13 cellular contexts compared by ENCODE assay signal in the genomic region with DNA sequence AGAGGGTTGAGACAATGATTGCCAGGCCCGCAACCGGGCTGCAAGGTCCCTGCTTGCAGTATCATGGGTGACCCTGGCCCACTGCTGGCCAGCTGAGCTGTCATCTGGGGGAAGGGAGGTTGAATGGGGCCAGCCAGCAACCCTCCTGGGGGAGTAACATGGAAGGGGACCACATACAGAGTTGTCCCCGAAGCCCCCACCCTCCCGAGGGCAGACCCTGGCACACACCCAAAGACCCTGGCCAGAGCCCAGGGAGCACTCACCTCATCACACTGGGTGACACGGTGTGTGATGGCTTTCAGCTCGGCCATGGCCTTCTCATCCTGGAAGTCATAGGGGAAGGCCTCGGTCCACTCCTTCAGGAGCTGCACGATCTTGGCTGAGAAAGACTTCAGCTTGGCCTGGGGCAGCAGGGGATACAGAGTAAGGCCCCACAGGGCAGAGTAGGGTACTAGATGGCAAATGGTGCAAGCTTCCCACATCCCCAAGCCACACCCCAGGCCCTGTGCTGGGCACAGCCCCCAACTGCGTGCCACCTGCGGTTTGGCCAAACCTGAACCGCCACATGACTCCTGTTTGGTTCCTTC.
DNase-seq lines count a peak whose midpoint lies in the region; ATAC-seq lines count a peak whose summit lies in the region.
"Had no signal": no experiment of that assay in that cellular context is flagged by ENCODE, and none has a peak within 500 bp of the region (broad histone marks: within the 10 kb centered on the region; RNA-seq: fewer than 3 reads in every experiment).

No MANE protein-coding gene starts in this region.

- H3K9ac ChIP-seq in BLaER1 treated with 17β-estradiol and CSF1 and Interleukin-3, amounts not matched to agents 10 nM and 100 nM: peak overlapping the region in 2 of 11 experiments; percentile 27 to 60; a peak in 1 of 22 replicates
- H3K9ac ChIP-seq in HUES6 (ENCODE audit: low read length): no peak overlapping the region

- H3K36me3 Mint-ChIP-seq in effector memory CD8-positive, alpha-beta T cell (ENCODE audit: insufficient read depth): peaks cover 20% of the 10 kb centered on the region
- no peaks in the 10 kb centered on the region for H3K36me3 Mint-ChIP-seq in naive thymus-derived CD4-positive, alpha-beta T cell

- no peaks in the 10 kb centered on the region for H3K9me3 Mint-ChIP-seq in effector memory CD8-positive, alpha-beta T cell
- no peaks in the 10 kb centered on the region for H3K9me3 Mint-ChIP-seq in naive thymus-derived CD4-positive, alpha-beta T cell
- H3K9me3 Mint-ChIP-seq: stimulated activated naive CD8-positive, alpha-beta T cell treated with anti-CD3 and anti-CD28 coated beads, Interleukin-15, Interleukin-2, amounts not matched to agents 100 ng/mL and 50 ng/mL, for 24 hours had no signal

- no peak for ATAC-seq in effector memory CD8-positive, alpha-beta T cell (replicated peaks)
- ATAC-seq in naive thymus-derived CD4-positive, alpha-beta T cell: no peak
- no peak for ATAC-seq in GM21367 (IDR thresholded peaks at IDR 0.05; ENCODE audit: unreplicated experiment)

- H3K4me2 ChIP-seq in BLaER1 treated with 17β-estradiol and CSF1 and Interleukin-3, amounts not matched to agents 10 nM and 100 nM: peak overlapping the region; percentile 86 to 99 (median 91)

- no peak overlapping the region; a peak in 1 of 22 replicates for H3K27ac ChIP-seq in BLaER1 treated with 17β-estradiol and CSF1 and Interleukin-3, amounts not matched to agents 10 nM and 100 nM
- H3K27ac ChIP-seq in HUES6 (ENCODE audit: low read depth, low read length): no peak overlapping the region
- H3K27ac ChIP-seq in naive thymus-derived CD4-positive, alpha-beta T cell (ENCODE audit: low read depth, low read length): no peak overlapping the region
- H3K27ac ChIP-seq: SK-N-MC had no signal

- intact Hi-C loops in naive thymus-derived CD4-positive, alpha-beta T cell (cut with micrococcal nuclease): loop anchor here (1.0 to 10.0 kb wide), 4 partner anchors 63 to 337 kb away; a partner anchor contains a TSS

- H3K9me3 ChIP-seq in BLaER1 treated with 17β-estradiol and CSF1 and Interleukin-3, amounts not matched to agents 10 nM and 100 nM (replicated peaks in 1 of 11): no peaks in the 10 kb centered on the region
- no peaks in the 10 kb centered on the region for H3K9me3 ChIP-seq in HUES6 (ENCODE audit: control insufficient read depth, insufficient read depth, low read depth, low read length)
- H3K9me3 ChIP-seq in naive thymus-derived CD4-positive, alpha-beta T cell (ENCODE audit: control insufficient read depth in 2 of 3, low read length in 3 of 3): no peaks in the 10 kb centered on the region

- peaks cover 6 to 35% (median 21%) of the 10 kb centered on the region in 10 experiments; a peak in 19 of 20 replicates for H3K4me1 ChIP-seq in BLaER1 treated with 17β-estradiol and CSF1 and Interleukin-3, amounts not matched to agents 10 nM and 100 nM
- peaks cover 13% of the 10 kb centered on the region for H3K4me1 ChIP-seq in HUES6 (ENCODE audit: control insufficient read depth, insufficient read depth, low read length)
- peaks cover 0 to 5% of the 10 kb centered on the region in 2 donors for H3K4me1 ChIP-seq in naive thymus-derived CD4-positive, alpha-beta T cell (ENCODE audit: control insufficient read depth in 2 of 2, insufficient read depth in 2 of 2, low read length in 2 of 2)

- H3K36me3 ChIP-seq in BLaER1 treated with 17β-estradiol and CSF1 and Interleukin-3, amounts not matched to agents 10 nM and 100 nM: no peaks in the 10 kb centered on the region
- H3K36me3 ChIP-seq in HUES6 (ENCODE audit: control insufficient read depth, insufficient read depth, low read length): peaks cover 43% of the 10 kb centered on the region
- no peaks in the 10 kb centered on the region for H3K36me3 ChIP-seq in naive thymus-derived CD4-positive, alpha-beta T cell (ENCODE audit: control insufficient read depth in 2 of 3, insufficient read depth in 3 of 3, low read length in 3 of 3)

- POLR2A ChIA-PET in naive thymus-derived CD4-positive, alpha-beta T cell (lab: Charles Lee): interaction anchor here (0.9 to 2.0 kb wide), 3 partner anchors 49 to 64 kb away, joined by 5 to 6 read pairs (median 6); a partner anchor contains a TSS

- H3K4me3 Mint-ChIP-seq in effector memory CD8-positive, alpha-beta T cell: peak overlapping the region; percentile 83 to 85
- H3K4me3 Mint-ChIP-seq in naive thymus-derived CD4-positive, alpha-beta T cell: peak overlapping the region in 8 of 10 donors; percentile 77 to 85 (median 79)

- H3K27me3 ChIP-seq in BLaER1 treated with 17β-estradiol and CSF1 and Interleukin-3, amounts not matched to agents 10 nM and 100 nM: no peaks in the 10 kb centered on the region
- no peaks in the 10 kb centered on the region for H3K27me3 ChIP-seq in HUES6 (ENCODE audit: control insufficient read depth, insufficient read depth, low read length)
- no peaks in the 10 kb centered on the region for H3K27me3 ChIP-seq in naive thymus-derived CD4-positive, alpha-beta T cell (ENCODE audit: control insufficient read depth in 2 of 2, insufficient read depth in 2 of 2, low read length in 2 of 2)

- peaks cover 6% of the 10 kb centered on the region in 2 donors for H3K4me1 Mint-ChIP-seq in effector memory CD8-positive, alpha-beta T cell (ENCODE audit: low read depth in 2 of 2)
- H3K4me1 Mint-ChIP-seq in naive thymus-derived CD4-positive, alpha-beta T cell: peaks cover 0 to 9% (median 6%) of the 10 kb centered on the region in 7 donors

- H3K27ac Mint-ChIP-seq in effector memory CD8-positive, alpha-beta T cell: peak overlapping the region; percentile 58 to 74
- no peak overlapping the region for H3K27ac Mint-ChIP-seq in naive thymus-derived CD4-positive, alpha-beta T cell
- H3K27ac Mint-ChIP-seq: stimulated activated naive CD8-positive, alpha-beta T cell treated with anti-CD3 and anti-CD28 coated beads, Interleukin-15, Interleukin-2, amounts not matched to agents 100 ng/mL and 50 ng/mL, for 24 hours had no signal

- H4K20me1 ChIP-seq in BLaER1 treated with 17β-estradiol and CSF1 and Interleukin-3, amounts not matched to agents 10 nM and 100 nM: peaks cover 0 to 28% (median 0%) of the 10 kb centered on the region in 11 experiments; a peak in 4 of 22 replicates

- peak overlapping the region in 9 of 10 experiments; percentile 48 to 69 (median 56); a peak in 12 of 20 replicates for H3K4me3 ChIP-seq in BLaER1 treated with 17β-estradiol and CSF1 and Interleukin-3, amounts not matched to agents 10 nM and 100 nM
- H3K4me3 ChIP-seq in HUES6 (ENCODE audit: low read depth, low read length): peak overlapping the region; percentile 91
- H3K4me3 ChIP-seq in naive thymus-derived CD4-positive, alpha-beta T cell (ENCODE audit: low read length): peak overlapping the region; percentile 55
- H3K4me3 ChIP-seq: SK-N-MC had no signal

- CTCF ChIA-PET in naive thymus-derived CD4-positive, alpha-beta T cell (lab: Charles Lee): interaction anchor here (0.6 to 1.7 kb wide), 6 partner anchors 8 to 283 kb away, joined by 3 to 5 read pairs (median 4); no protein-coding TSS in a partner anchor

- no peaks in the 10 kb centered on the region for H3K27me3 Mint-ChIP-seq in effector memory CD8-positive, alpha-beta T cell
- no peaks in the 10 kb centered on the region for H3K27me3 Mint-ChIP-seq in naive thymus-derived CD4-positive, alpha-beta T cell
- H3K27me3 Mint-ChIP-seq: stimulated activated naive CD8-positive, alpha-beta T cell treated with anti-CD3 and anti-CD28 coated beads, Interleukin-15, Interleukin-2, amounts not matched to agents 100 ng/mL and 50 ng/mL, for 24 hours had no signal

- no peak for DNase-seq in effector memory CD8-positive, alpha-beta T cell
- DNase-seq in naive thymus-derived CD4-positive, alpha-beta T cell: peak in 1 of 9 donors; percentile 18
- no peak for DNase-seq in effector CD8-positive, alpha-beta T cell (lab: John Stamatoyannopoulos, UW)
- DNase-seq in dermis blood vessel endothelial cell: no peak
- no peak for DNase-seq in NK-92 treated with Interleukin-12 subunit alpha and Interleukin-12 subunit beta, amount 100 ng/mL, for 24 hours (lab: John Stamatoyannopoulos, UW)
- DNase-seq: DMS 273 treated with DMSO at 0.1 percent for 48 hours, foreskin melanocyte, NCI-H1092 treated with DMSO at 0.1 percent for 48 hours had no signal

Comparison
In these comparisons a context has a peak if more than half of its experiments do, and no peak if none do; other contexts are left out.
1. H3K27ac Mint-ChIP-seq: peak in effector memory CD8-positive, alpha-beta T cell (2 of 2); none in naive thymus-derived CD4-positive, alpha-beta T cell (0 of 9).
2. Peak in every context shown above with its lines, with median percentiles within 50 percentile points of each other: H3K4me3 ChIP-seq.